8 cellular contexts compared by ENCODE assay signal in the genomic region with DNA sequence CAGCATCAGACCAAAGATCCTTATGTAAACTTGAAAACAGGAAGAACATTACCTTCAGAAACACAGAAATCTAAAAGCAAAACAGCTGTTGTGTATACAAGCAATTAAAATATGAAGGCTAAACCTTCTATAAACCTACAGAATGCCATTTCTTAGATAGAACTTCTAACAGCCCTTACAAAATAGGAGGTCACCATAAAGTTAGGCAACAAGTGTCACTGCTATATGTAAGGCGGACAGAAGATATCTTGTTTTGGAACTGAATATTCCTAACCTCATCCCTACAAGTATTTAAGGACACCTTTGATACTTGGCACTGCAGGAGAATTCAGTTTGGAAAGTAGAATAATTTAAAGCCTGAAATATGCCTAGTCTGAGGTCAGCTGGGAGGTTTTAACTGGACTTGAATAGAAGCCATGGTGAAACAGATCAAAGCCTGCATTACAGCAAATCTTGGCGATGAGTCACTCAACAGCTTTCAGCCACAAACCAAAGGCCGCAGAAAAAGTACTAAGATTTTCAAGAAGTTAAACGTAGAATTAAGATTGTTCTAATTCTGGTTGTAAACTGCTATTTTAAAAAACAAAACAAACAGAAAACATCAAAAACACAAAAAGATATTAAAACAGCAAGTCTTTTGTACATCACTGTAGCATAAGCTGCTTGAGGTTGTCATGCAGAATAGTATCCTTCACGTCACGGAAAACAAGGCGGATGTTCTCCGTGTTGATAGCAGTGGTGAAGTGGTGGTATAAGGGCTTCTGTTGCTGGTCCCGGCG. TPM values are rescaled to one million over a fixed set of nuclear protein-coding genes. Genes with fewer than 3 reads are reported as not detected.
A peak's percentile ranks its signal among the peaks of the same experiment; 100 is the strongest.
DNase-seq lines count a peak whose midpoint lies in the region; ATAC-seq and TF ChIP-seq lines count a peak whose summit lies in the region.

No MANE protein-coding gene starts in this region.

- H4K20me1 ChIP-seq in SK-N-SH (ENCODE audit: insufficient read depth), result peaks cover 38% of the 10 kb centered on the region
- H4K20me1 ChIP-seq in fibroblast of lung (ENCODE audit: control insufficient read depth, extremely low read depth, insufficient read depth, low read length), result peaks cover 3% of the 10 kb centered on the region

- H3K79me2 ChIP-seq in SK-N-SH (ENCODE audit: insufficient read depth) (peaks cover 89% of the 10 kb centered on the region), fibroblast of lung (ENCODE audit: control insufficient read depth, insufficient read depth, low read length) (peaks cover 41% of the 10 kb centered on the region)

- H3K9ac ChIP-seq in SK-N-SH, result no peak overlapping the region
- H3K9ac ChIP-seq in fibroblast of lung (ENCODE audit: insufficient read depth, low read length), result no peak overlapping the region

- TF ChIP-seq RAD21 in SK-N-SH (IDR thresholded peaks at IDR 0.05; ENCODE audit: low read length), result no peak

- peak; percentile 83 for ATAC-seq in stimulated activated naive CD8-positive, alpha-beta T cell treated with anti-CD3 and anti-CD28 coated beads, Interleukin-15, Interleukin-2, amounts not matched to agents 100 U/mL and 50 U/mL, for 24 hours
- ATAC-seq in HG03095 (IDR thresholded peaks at IDR 0.05; ENCODE audit: unreplicated experiment), result no peak

- CTCF ChIA-PET in SK-N-SH (lab: Yijun Ruan, JAX), result interaction anchor here (1.0 to 1.4 kb wide), 3 partner anchors 10 to 94 kb away, joined by 3 to 4 read pairs (median 3); a partner anchor contains a TSS

- H3K4me1 ChIP-seq in SK-N-SH (ENCODE audit: control insufficient read depth in 1 of 2, insufficient read depth in 2 of 2, low read depth in 1 of 2, low read length in 1 of 2) (peaks cover 15 to 17% of the 10 kb centered on the region in 2 experiments; a peak in 2 of 4 replicates), fibroblast of lung (ENCODE audit: control insufficient read depth, extremely low read depth, insufficient read depth, low read length) (peaks cover 14% of the 10 kb centered on the region)

- H3K4me2 ChIP-seq in SK-N-SH (no peak overlapping the region), fibroblast of lung (ENCODE audit: extremely low read depth, insufficient read depth, low read length) (peak overlapping the region; percentile 6)

- peak; percentile 29 for DNase-seq in activated T-cell treated with anti-CD3 and anti-CD28 coated beads for 48 hours (ENCODE audit: low read depth)
- DNase-seq in activated T-cell treated with anti-CD3 and anti-CD28 coated beads for 4 hours, result no peak
- DNase-seq in SK-N-SH, result no peak
- DNase-seq in fibroblast of lung (ENCODE audit: low read depth in 2 of 2), result peak; percentile 93
- peak; percentile 38 for DNase-seq in stimulated activated naive CD8-positive, alpha-beta T cell treated with anti-CD3 and anti-CD28 coated beads, Interleukin-15, Interleukin-2, amounts not matched to agents 100 U/mL and 50 U/mL, for 24 hours
- no peak for DNase-seq in middle frontal gyrus (ENCODE audit: extremely low spot score, low spot score)
- no peak for DNase-seq in NCI-H1105 treated with DMSO at 0.1 percent for 48 hours (lab: John Stamatoyannopoulos, UW)

- H3K4me3 ChIP-seq in SK-N-SH (ENCODE audit: low read depth in 2 of 2, low read length in 1 of 2) (no peak overlapping the region), fibroblast of lung (replicated peaks in 1 of 4; ENCODE audit: control extremely low read depth in 1 of 4, insufficient read depth in 1 of 4, low read depth in 3 of 4, low read length in 4 of 4) (no peak overlapping the region)

- H3K36me3 ChIP-seq in SK-N-SH (replicated peaks in 1 of 2; ENCODE audit: control insufficient read depth in 1 of 2, insufficient read depth in 2 of 2, low read length in 1 of 2) (peaks cover 42% of the 10 kb centered on the region in 2 experiments), fibroblast of lung (ENCODE audit: control insufficient read depth, insufficient read depth, low read length) (no peaks in the 10 kb centered on the region)

- H3K27ac ChIP-seq in SK-N-SH (ENCODE audit: low read depth in 2 of 2, low read length in 1 of 2) (peak overlapping the region in 1 of 2 experiments; percentile 4; a peak in 2 of 4 replicates), fibroblast of lung (ENCODE audit: insufficient read depth, low read length) (peak overlapping the region; percentile 22)

- TF ChIP-seq CTCF in SK-N-SH (IDR thresholded peaks at IDR 0.05) (no peak), fibroblast of lung (conservative IDR thresholded peaks at IDR 0.05 in 1 of 2, IDR thresholded peaks at IDR 0.05 in 1 of 2; ENCODE audit: low read depth in 1 of 2, low read length in 2 of 2) (no peak)

- POLR2A ChIA-PET in SK-N-SH (lab: Yijun Ruan, JAX), result no interaction called here

- H3K9me3 ChIP-seq in SK-N-SH, result no peaks in the 10 kb centered on the region
- H3K9me3 ChIP-seq in fibroblast of lung (ENCODE audit: control insufficient read depth, insufficient read depth, low read depth, low read length), result no peaks in the 10 kb centered on the region

- H3F3A ChIP-seq in SK-N-SH (replicated peaks; ENCODE audit: insufficient read depth), result peaks cover 3% of the 10 kb centered on the region

- H3K27me3 ChIP-seq in SK-N-SH (ENCODE audit: insufficient read depth) (no peaks in the 10 kb centered on the region), fibroblast of lung (ENCODE audit: control insufficient read depth, insufficient read depth, low read length) (no peaks in the 10 kb centered on the region)

- TF ChIP-seq EP300 in SK-N-SH (IDR thresholded peaks at IDR 0.05; ENCODE audit: borderline replicate concordance in 1 of 2, low read depth in 1 of 2, low read length in 1 of 2), result no peak

- WGBS in SK-N-SH (ENCODE audit: low lambda C conversion rate), result 88% methylated on average over 10 of the region's 10 CpGs

- H3K9me2 ChIP-seq in SK-N-SH, result no peaks in the 10 kb centered on the region

- H2AFZ ChIP-seq in SK-N-SH (ENCODE audit: low read depth) (no peak overlapping the region), fibroblast of lung (ENCODE audit: low read length) (no peak overlapping the region)

TF ChIP-seq in SK-N-SH, 30 proteins besides CTCF, POLR2A, EP300 and RAD21 (continues in another document):
- TF ChIP-seq ELF1 (IDR thresholded peaks at IDR 0.05) (no peak), GABPA (IDR thresholded peaks at IDR 0.05; ENCODE audit: low read depth) (no peak), NFIC (IDR thresholded peaks at IDR 0.05; ENCODE audit: borderline replicate concordance) (peak; percentile 31; the same call in 1 of the 2 replicates), TCF12 (IDR thresholded peaks at IDR 0.05) (peak; percentile 50), FOXM1 (IDR thresholded peaks at IDR 0.05; ENCODE audit: low read depth) (no peak), MEF2A (IDR thresholded peaks at IDR 0.05; ENCODE audit: borderline replicate concordance, low read depth) (no peak), EZH2phosphoT487 (IDR thresholded peaks at IDR 0.05; ENCODE audit: borderline replicate concordance, low read depth) (no peak), FOSL2 (IDR thresholded peaks at IDR 0.05; ENCODE audit: borderline replicate concordance, low read depth) (peak; percentile 88), YY1 (IDR thresholded peaks at IDR 0.05; ENCODE audit: low read depth) (no peak), TEAD4 (IDR thresholded peaks at IDR 0.05; ENCODE audit: borderline replicate concordance, insufficient read depth) (no peak; the same call in 1 of the 2 replicates), TAF1 (IDR thresholded peaks at IDR 0.05; ENCODE audit: borderline replicate concordance, low read depth, low read length) (no peak)
- TF ChIP-seq, protein P1, sequence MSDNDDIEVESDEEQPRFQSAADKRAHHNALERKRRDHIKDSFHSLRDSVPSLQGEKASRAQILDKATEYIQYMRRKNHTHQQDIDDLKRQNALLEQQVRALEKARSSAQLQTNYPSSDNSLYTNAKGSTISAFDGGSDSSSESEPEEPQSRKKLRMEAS (IDR thresholded peaks at IDR 0.05; ENCODE audit: low read depth), result no peak
- TF ChIP-seq, protein P2, sequence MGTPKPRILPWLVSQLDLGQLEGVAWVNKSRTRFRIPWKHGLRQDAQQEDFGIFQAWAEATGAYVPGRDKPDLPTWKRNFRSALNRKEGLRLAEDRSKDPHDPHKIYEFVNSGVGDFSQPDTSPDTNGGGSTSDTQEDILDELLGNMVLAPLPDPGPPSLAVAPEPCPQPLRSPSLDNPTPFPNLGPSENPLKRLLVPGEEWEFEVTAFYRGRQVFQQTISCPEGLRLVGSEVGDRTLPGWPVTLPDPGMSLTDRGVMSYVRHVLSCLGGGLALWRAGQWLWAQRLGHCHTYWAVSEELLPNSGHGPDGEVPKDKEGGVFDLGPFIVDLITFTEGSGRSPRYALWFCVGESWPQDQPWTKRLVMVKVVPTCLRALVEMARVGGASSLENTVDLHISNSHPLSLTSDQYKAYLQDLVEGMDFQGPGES (IDR thresholded peaks at IDR 0.05; ENCODE audit: low read depth, low read length), result no peak
- TF ChIP-seq, protein P3, sequence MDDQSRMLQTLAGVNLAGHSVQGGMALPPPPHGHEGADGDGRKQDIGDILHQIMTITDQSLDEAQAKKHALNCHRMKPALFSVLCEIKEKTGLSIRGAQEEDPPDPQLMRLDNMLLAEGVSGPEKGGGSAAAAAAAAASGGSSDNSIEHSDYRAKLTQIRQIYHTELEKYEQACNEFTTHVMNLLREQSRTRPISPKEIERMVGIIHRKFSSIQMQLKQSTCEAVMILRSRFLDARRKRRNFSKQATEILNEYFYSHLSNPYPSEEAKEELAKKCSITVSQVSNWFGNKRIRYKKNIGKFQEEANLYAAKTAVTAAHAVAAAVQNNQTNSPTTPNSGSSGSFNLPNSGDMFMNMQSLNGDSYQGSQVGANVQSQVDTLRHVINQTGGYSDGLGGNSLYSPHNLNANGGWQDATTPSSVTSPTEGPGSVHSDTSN (IDR thresholded peaks at IDR 0.05), result peak; percentile 48; the same call in 1 of the 2 replicates

RNA-seq across cellular contexts. Expression of a gene that starts 42.7 kb away (rescaled TPM):
- polyA plus RNA-seq in SK-N-SH (2012; rRNA removed), result 14.5 and 19.0 TPM in 2 replicates
- polyA plus RNA-seq in SK-N-SH (2012; cell fraction: cytosol; rRNA removed), result 23.4 and 24.8 TPM in 2 replicates
- 6.3 and 13.2 TPM in 2 replicates for polyA plus RNA-seq in SK-N-SH (2012; cell fraction: nucleus; rRNA removed)
- total RNA-seq in fibroblast of lung, result 52.1 and 65.2 TPM in 2 replicates
- polyA plus RNA-seq in fibroblast of lung, result 44.6 and 50.3 TPM in 2 replicates
- polyA plus RNA-seq in fibroblast of lung (2012), result 21.2 and 22.6 TPM in 2 replicates
- 8.3 and 9.6 TPM in 2 replicates for polyA minus RNA-seq in fibroblast of lung (ENCODE audit: low replicate concordance)

Comparison
In these comparisons a context has a peak if more than half of its experiments do, and no peak if none do; other contexts are left out.
1. DNase-seq: peak in activated T-cell treated with anti-CD3 and anti-CD28 coated beads for 48 hours (single experiment), fibroblast of lung (2 of 2) and stimulated activated naive CD8-positive, alpha-beta T cell treated with anti-CD3 and anti-CD28 coated beads, Interleukin-15, Interleukin-2, amounts not matched to agents 100 U/mL and 50 U/mL, for 24 hours (single experiment); none in activated T-cell treated with anti-CD3 and anti-CD28 coated beads for 4 hours (single experiment), SK-N-SH (single experiment), middle frontal gyrus (single experiment) and NCI-H1105 treated with DMSO at 0.1 percent for 48 hours (single experiment).